In genomic region chr1:109630081-109630880, GRCh38 we compare ENCODE assay signal across 10 cellular contexts. TPM values are rescaled to one million over a fixed set of nuclear protein-coding genes. Genes with fewer than 3 reads are reported as not detected.
A peak's percentile ranks its signal among the peaks of the same experiment; 100 is the strongest.
DNase-seq lines count a peak whose midpoint lies in the region; ATAC-seq and TF ChIP-seq lines count a peak whose summit lies in the region.
"Had no signal": no experiment of that assay in that cellular context is flagged by ENCODE, and none has a peak within 500 bp of the region (broad histone marks: within the 10 kb centered on the region; RNA-seq: fewer than 3 reads in every experiment).

No MANE protein-coding gene starts in this region.

- H3K4me3 ChIP-seq in DOHH2 (ENCODE audit: low read length) (no peak overlapping the region), OCI-LY7 (ENCODE audit: low read depth, low read length, poor library complexity, severe bottlenecking) (no peak overlapping the region), colonic mucosa (no peak overlapping the region), neural progenitor cell (no peak overlapping the region), gastrocnemius medialis (no peak overlapping the region)

- H3K4me2 ChIP-seq in DOHH2 (ENCODE audit: low read length) = no peak overlapping the region
- H3K4me2 ChIP-seq in OCI-LY7 (ENCODE audit: low read length) = no peak overlapping the region
- H3K4me2 ChIP-seq in neural progenitor cell = no peak overlapping the region

- H3K27ac Mint-ChIP-seq in neural progenitor cell = peak overlapping the region; percentile 13

- H3K9me3 ChIP-seq in DOHH2 (ENCODE audit: control insufficient read depth, insufficient read depth, low read length) (no peaks in the 10 kb centered on the region), OCI-LY7 (ENCODE audit: low read length) (no peaks in the 10 kb centered on the region), colonic mucosa (no peaks in the 10 kb centered on the region), neural progenitor cell (ENCODE audit: low read depth) (no peaks in the 10 kb centered on the region), gastrocnemius medialis (no peaks in the 10 kb centered on the region)

- H3K9ac ChIP-seq in colonic mucosa (ENCODE audit: low read depth in 2 of 2, low read length in 2 of 2) (no peak overlapping the region), neural progenitor cell (no peak overlapping the region)

- H3K36me3 Mint-ChIP-seq in neural progenitor cell = peaks cover 24% of the 10 kb centered on the region

- CTCF ChIA-PET in OCI-LY7 (lab: Charles Lee; ENCODE audit: unreplicated experiment) = interaction anchor here (1.7 to 1.8 kb wide), 2 partner anchors 10 to 84 kb away, joined by 6 to 8 read pairs; no protein-coding TSS in a partner anchor

- in situ Hi-C loops in gastrocnemius medialis (cut with MboI; ENCODE audit: low sequenced_read_pairs in 4 of 4) = loop anchor here in 1 of 4 donors (10.0 kb wide), 1 partner anchor 355 kb away; the partner anchor contains the start of gene AHCYL1

- no peak for TF ChIP-seq POLR2A in gastrocnemius medialis (IDR thresholded peaks at IDR 0.05)

- DNase-seq in OCI-LY7 (ENCODE audit: low spot score) = peak; percentile 41
- DNase-seq in colonic mucosa = peak; percentile 21
- DNase-seq in neural progenitor cell (ENCODE audit: low spot score) = peak; percentile 53
- no peak for DNase-seq in gastrocnemius medialis
- no peak for DNase-seq in 8988T
- DNase-seq: NCI-H2107 had no signal

- H2AFZ ChIP-seq in OCI-LY7 (ENCODE audit: low read length) (no peak overlapping the region), neural progenitor cell (replicated peaks) (no peak overlapping the region)

- TF ChIP-seq CTCF in DOHH2 (IDR thresholded peaks at IDR 0.05; ENCODE audit: low read depth, low read length, poor library complexity, severe bottlenecking) (peak; percentile 13), OCI-LY7 (conservative IDR thresholded peaks at IDR 0.05; ENCODE audit: low read length) (0 out of 2 replicates have a peak, but pooled peaks have one; percentile 20), colonic mucosa (IDR thresholded peaks at IDR 0.05) (no peak), neural progenitor cell (IDR thresholded peaks at IDR 0.05) (peak; percentile 58), gastrocnemius medialis (IDR thresholded peaks at IDR 0.05 in 4 of 5, conservative IDR thresholded peaks at IDR 0.05 in 1 of 5) (peak in 2 of 5 experiments; percentile 28 to 55)

- H3K9me2 ChIP-seq in DOHH2 (replicated peaks; ENCODE audit: control insufficient read depth, low read length) = no peaks in the 10 kb centered on the region
- no peaks in the 10 kb centered on the region for H3K9me2 ChIP-seq in OCI-LY7 (ENCODE audit: insufficient read depth, low read length)

- ATAC-seq in gastrocnemius medialis = no peak
- no peak for ATAC-seq in GM21528 (IDR thresholded peaks at IDR 0.05; ENCODE audit: low FRiP score, unreplicated experiment)
- ATAC-seq in GM21825 (IDR thresholded peaks at IDR 0.05; ENCODE audit: unreplicated experiment) = no peak

- no peak overlapping the region for H3K27ac ChIP-seq in DOHH2 (ENCODE audit: low read depth, low read length)
- no peak overlapping the region for H3K27ac ChIP-seq in OCI-LY7 (ENCODE audit: low read depth, low read length, poor library complexity, severe bottlenecking)
- no peak overlapping the region for H3K27ac ChIP-seq in colonic mucosa
- no peak overlapping the region for H3K27ac ChIP-seq in neural progenitor cell
- H3K27ac ChIP-seq in gastrocnemius medialis = no peak overlapping the region

- H3K4me1 Mint-ChIP-seq in neural progenitor cell = peaks cover 6% of the 10 kb centered on the region

- intact Hi-C loops in OCI-LY7 (cut with micrococcal nuclease; ENCODE audit: unreplicated experiment) (loop anchor here (1.0 kb wide), 1 partner anchor 84 kb away; no protein-coding TSS in a partner anchor), colonic mucosa (cut with DNase I) (loop anchor here (10.0 kb wide), 1 partner anchor 355 kb away; the partner anchor contains the start of gene AHCYL1), gastrocnemius medialis (cut with DNase I; ENCODE audit: low total_unique reads) (no loop called here)

- H3F3A ChIP-seq in DOHH2 (ENCODE audit: control insufficient read depth, insufficient read depth) = peaks cover 3% of the 10 kb centered on the region; the same call in 1 of the 2 replicates
- H3F3A ChIP-seq in neural progenitor cell (ENCODE audit: low read depth) = peaks cover 9% of the 10 kb centered on the region

- POLR2A ChIA-PET in OCI-LY7 (lab: Charles Lee) = interaction anchor here (0.7 kb wide), 1 partner anchor 81 kb away, joined by 4 read pairs; no protein-coding TSS in a partner anchor

- H3K4me1 ChIP-seq in DOHH2 (ENCODE audit: control insufficient read depth, low read length) (peaks cover 3% of the 10 kb centered on the region; the same call in 1 of the 2 replicates), OCI-LY7 (ENCODE audit: insufficient read depth, low read length, poor library complexity, severe bottlenecking) (peaks cover 12% of the 10 kb centered on the region), colonic mucosa (peaks cover 11% of the 10 kb centered on the region), neural progenitor cell (peaks cover 12% of the 10 kb centered on the region), gastrocnemius medialis (no peaks in the 10 kb centered on the region)

- H3K79me2 ChIP-seq in DOHH2 (ENCODE audit: control insufficient read depth, low read length) (peaks cover 2% of the 10 kb centered on the region; the same call in 1 of the 2 replicates), OCI-LY7 (ENCODE audit: insufficient read depth, low read depth, low read length) (no peaks in the 10 kb centered on the region), neural progenitor cell (ENCODE audit: low read depth) (no peaks in the 10 kb centered on the region)

- H4K20me1 ChIP-seq in DOHH2 (ENCODE audit: control insufficient read depth, insufficient read depth, low read depth, low read length) = no peaks in the 10 kb centered on the region
- H4K20me1 ChIP-seq in OCI-LY7 (ENCODE audit: insufficient read depth, low read length) = no peaks in the 10 kb centered on the region
- peaks cover 2% of the 10 kb centered on the region for H4K20me1 ChIP-seq in neural progenitor cell (ENCODE audit: low read depth)

- peaks cover 2% of the 10 kb centered on the region for H3K27me3 Mint-ChIP-seq in neural progenitor cell (ENCODE audit: insufficient read depth, low read depth)

- H3K27me3 ChIP-seq in DOHH2 (ENCODE audit: control insufficient read depth, low read length) = no peaks in the 10 kb centered on the region
- H3K27me3 ChIP-seq in colonic mucosa = no peaks in the 10 kb centered on the region
- H3K27me3 ChIP-seq in neural progenitor cell = no peaks in the 10 kb centered on the region
- H3K27me3 ChIP-seq in gastrocnemius medialis = no peaks in the 10 kb centered on the region

- BruUV-seq in OCI-LY7 (replicated peaks; lab: Mats Ljungman, UMichigan) = no TSS peak

- H3K36me3 ChIP-seq in DOHH2 (ENCODE audit: control insufficient read depth, low read length) (peaks cover 49% of the 10 kb centered on the region), OCI-LY7 (ENCODE audit: insufficient read depth, low read length) (peaks cover 44% of the 10 kb centered on the region), colonic mucosa (no peaks in the 10 kb centered on the region), neural progenitor cell (no peaks in the 10 kb centered on the region), gastrocnemius medialis (peaks cover 0 to 28% of the 10 kb centered on the region in 2 donors)

- H3K4me3 Mint-ChIP-seq in neural progenitor cell = no peak overlapping the region

- H3K9me3 Mint-ChIP-seq in neural progenitor cell = no peaks in the 10 kb centered on the region

RNA-seq across cellular contexts. Expression of gene AMPD2, which starts 10.6 kb away (rescaled TPM):
- 51.8 and 62.7 TPM in 2 replicates for total RNA-seq in OCI-LY7 (2014; rRNA removed; shearing (Covaris generic))
- total RNA-seq in OCI-LY7 (2022) (56.8 and 66.2 TPM in 2 replicates), colonic mucosa (10 to 100 TPM; 28.0 to 60.3 TPM), neural progenitor cell (ENCODE audit: low replicate concordance) (22.9 and 49.8 TPM in 2 replicates), gastrocnemius medialis (10 to 100 TPM in 2 of 4 donors, 1 to 10 TPM in 2; 5.3 to 19.4 (median 10.4) TPM)

RNA-seq across cellular contexts. Expression of gene GNAT2, which starts 10.9 kb away (rescaled TPM):
- total RNA-seq in OCI-LY7 (2014; rRNA removed; shearing (Covaris generic)) = not detected in 2 replicates
- 1.3 and 2.0 TPM in 2 replicates for total RNA-seq in OCI-LY7 (2022)
- total RNA-seq in colonic mucosa = under 1 TPM in 1 of 2 donors, not detected in 1; 0.32 TPM
- total RNA-seq in neural progenitor cell (ENCODE audit: low replicate concordance) = 0.25 TPM in 1 of 2 replicates, not detected in the other
- not detected for total RNA-seq in gastrocnemius medialis

RNA-seq across cellular contexts. Expression of gene GSTM4, which starts 25.6 kb away (rescaled TPM):
- 3.4 and 6.0 TPM in 2 replicates for total RNA-seq in OCI-LY7 (2014; rRNA removed; shearing (Covaris generic))
- total RNA-seq in OCI-LY7 (2022) = 6.8 and 8.0 TPM in 2 replicates
- total RNA-seq in colonic mucosa = 10 to 100 TPM; 62.6 to 77.4 TPM
- total RNA-seq in neural progenitor cell (ENCODE audit: low replicate concordance) = 4.3 and 17.3 TPM in 2 replicates
- total RNA-seq in gastrocnemius medialis = 10 to 100 TPM; 18.1 to 28.9 (median 25.0) TPM

RNA-seq across cellular contexts. Expression of gene GSTM2, which starts 37.6 kb away (rescaled TPM):
- total RNA-seq in OCI-LY7 (2014; rRNA removed; shearing (Covaris generic)) = 0.38 and 1.4 TPM in 2 replicates
- total RNA-seq in OCI-LY7 (2022) (0.76 and 0.89 TPM in 2 replicates), colonic mucosa (10 to 100 TPM; 18.5 to 20.7 TPM), neural progenitor cell (ENCODE audit: low replicate concordance) (15.6 and 24.2 TPM in 2 replicates), gastrocnemius medialis (10 to 100 TPM; 29.2 to 41.4 (median 39.0) TPM)

RNA-seq across cellular contexts. Expression of gene GSTM1, which starts 57.3 kb away (rescaled TPM):
- total RNA-seq in OCI-LY7 (2014; rRNA removed; shearing (Covaris generic)) = not detected in 2 replicates
- total RNA-seq in OCI-LY7 (2022) (not detected in 2 replicates), colonic mucosa (10 to 100 TPM in 1 of 2 donors, not detected in 1; 46.1 TPM), neural progenitor cell (ENCODE audit: low replicate concordance) (13.8 and 20.8 TPM in 2 replicates), gastrocnemius medialis (10 to 100 TPM in 1 of 4 donors, not detected in 3; 30.3 TPM)
- total RNA-seq: activated CD8-positive, alpha-beta memory T cell treated with anti-CD3 and anti-CD28 coated beads for 36 hours had no signal

Comparison
In these comparisons a context has a peak if more than half of its experiments do, and no peak if none do; other contexts are left out.
1. DNase-seq: peak in OCI-LY7 (single experiment), colonic mucosa (single experiment) and neural progenitor cell (single experiment); none in gastrocnemius medialis (0 of 2) and 8988T (single experiment).